In genomic region chr5:120738568-120738967, GRCh38 we compare ENCODE assay signal across 8 cellular contexts.
"Had no signal": no experiment of that assay in that cellular context is flagged by ENCODE, and none has a peak within 500 bp of the region (broad histone marks: within the 10 kb centered on the region; RNA-seq: fewer than 3 reads in every experiment).

No MANE protein-coding gene starts in this region.

- H3K9ac ChIP-seq: GM23248 had no signal

- H2AFZ ChIP-seq: GM23248 had no signal

- H3K4me3 ChIP-seq: GM23248, HAP-1 had no signal

- H3K9me3 ChIP-seq: HAP-1 had no signal

- ATAC-seq: HCT116, HepG2 had no signal

- DNase-seq: GM23248, GOT3, H7, HFFc6 had no signal

- H3K27ac ChIP-seq: GM23248, HL-60 had no signal

- H3K36me3 ChIP-seq: HAP-1 had no signal
